ENCODE assay signal across 8 cellular contexts in the genomic region with DNA sequence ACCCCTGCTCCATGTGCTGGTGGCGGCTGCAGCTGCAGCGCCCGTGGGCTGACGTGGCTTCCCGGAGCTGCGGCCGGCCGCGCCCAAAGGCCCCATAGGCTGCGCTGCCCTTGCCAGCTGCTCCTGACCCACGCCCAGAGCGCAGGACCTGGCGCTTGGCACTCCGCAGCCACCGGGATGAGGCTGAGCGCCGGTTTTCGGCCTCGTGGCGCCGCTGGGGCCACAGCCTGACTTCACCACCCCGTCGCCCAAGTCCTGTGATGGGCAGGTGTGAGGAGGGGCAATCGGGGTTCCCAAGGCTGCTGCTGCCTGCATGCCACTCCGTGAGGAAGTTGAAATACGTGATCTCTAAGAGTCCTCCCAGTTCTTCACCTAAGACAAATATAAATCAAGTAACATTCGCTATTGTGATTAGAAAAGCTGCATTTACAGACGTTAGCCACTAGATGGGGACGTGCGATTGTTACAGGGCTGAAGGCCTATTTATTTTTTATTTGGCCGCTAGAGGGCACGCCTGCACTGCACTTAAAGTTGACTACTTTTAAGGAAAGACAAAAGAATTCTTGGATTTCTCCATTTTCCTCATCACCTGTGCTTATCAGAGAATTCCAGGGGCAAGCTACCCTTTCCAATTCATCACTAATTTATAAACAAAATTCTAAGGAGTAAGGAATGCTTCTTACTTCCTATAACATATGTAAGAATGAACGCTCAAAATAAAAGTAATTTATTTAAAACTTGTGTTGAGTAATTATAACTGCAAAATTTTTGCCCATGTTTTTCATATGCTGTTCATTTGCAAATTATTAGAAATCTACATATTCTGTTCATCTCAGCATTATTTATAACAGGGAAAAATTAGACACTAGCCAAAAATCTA. TPM values are rescaled to one million over a fixed set of nuclear protein-coding genes. Genes with fewer than 3 reads are reported as not detected.
DNase-seq lines count a peak whose midpoint lies in the region; ATAC-seq and TF ChIP-seq lines count a peak whose summit lies in the region.
"Not testable (repeated sequence)": the region's sequence is repeated elsewhere in the genome, so short reads cannot be mapped to it uniquely, and the experiment has no call there.

No MANE protein-coding gene starts in this region.

- not testable (repeated sequence) for H4K20me1 ChIP-seq in neural cell (ENCODE audit: insufficient read depth)

- not testable (repeated sequence) for TF ChIP-seq EP300 in neural cell (conservative IDR thresholded peaks at IDR 0.05; ENCODE audit: poor library complexity, severe bottlenecking)

- DNase-seq in CD4-positive, alpha-beta memory T cell, result peak; percentile 84
- peak; percentile 10 for DNase-seq in HPDE6-E6E7 (ENCODE audit: extremely low spot score)
- peak; percentile 88 for DNase-seq in astrocyte of the spinal cord (ENCODE audit: low read depth, low spot score)
- peak; percentile 67 for DNase-seq in Right ventricle myocardium superior
- peak; percentile 28 to 43 for DNase-seq in stimulated activated CD8-positive, alpha-beta memory T cell treated with anti-CD3 and anti-CD28 coated beads, Interleukin-2, amount 100 ng/mL, for 48 hours (ENCODE audit: low read depth in 2 of 2)

- not testable (repeated sequence) for H3K9me2 ChIP-seq in neural cell (ENCODE audit: insufficient read depth, low read length)

- ATAC-seq in GM21423 (IDR thresholded peaks at IDR 0.05; ENCODE audit: unreplicated experiment) (peak; percentile 70), Right ventricle myocardium superior (ENCODE audit: poor library complexity) (peak; percentile 95)

- not testable (repeated sequence) for H3K9me3 Mint-ChIP-seq in CD4-positive, alpha-beta memory T cell

- TF ChIP-seq CTCF in WI38 (IDR thresholded peaks at IDR 0.05; ENCODE audit: low read depth, low read length) (peak; percentile 75), astrocyte of the spinal cord (IDR thresholded peaks at IDR 0.05; ENCODE audit: low read depth, low read length) (peak; percentile 78), neural cell (IDR thresholded peaks at IDR 0.05; ENCODE audit: poor library complexity, severe bottlenecking) (peak; percentile 99)

- peaks cover 0 to 12% (median 4%) of the 10 kb centered on the region in 4 donors for H3K4me1 Mint-ChIP-seq in CD4-positive, alpha-beta memory T cell

- peak overlapping the region; percentile 75 for H3K27ac ChIP-seq in CD4-positive, alpha-beta memory T cell (ENCODE audit: low read depth, low read length)
- peak overlapping the region; percentile 92 for H3K27ac ChIP-seq in neural cell (ENCODE audit: low read length)

- intact Hi-C loops in CD4-positive, alpha-beta memory T cell (cut with micrococcal nuclease), result loop anchor here (1.0 kb wide), 2 partner anchors 74 to 795 kb away; a partner anchor contains a TSS
- intact Hi-C loops in Right ventricle myocardium superior (cut with DNase I), result loop anchor here (10.0 kb wide), 1 partner anchor 104 kb away; no protein-coding TSS in a partner anchor

- peak overlapping the region; percentile 75 to 97 (median 82) for H3K27ac Mint-ChIP-seq in CD4-positive, alpha-beta memory T cell

- POLR2A ChIA-PET in CD4-positive, alpha-beta memory T cell (lab: Charles Lee; ENCODE audit: partially characterized antibody), result interaction anchor here (0.7 to 2.9 kb wide), 9 partner anchors 52 to 127 kb away, joined by 3 to 61 read pairs (median 11); a partner anchor contains a TSS

- in situ Hi-C loops in astrocyte of the spinal cord (cut with HindIII; ENCODE audit: low sequenced_read_pairs), result not testable (repeated sequence)

- H3K9me3 ChIP-seq in CD4-positive, alpha-beta memory T cell (ENCODE audit: control insufficient read depth in 1 of 2, low read length in 2 of 2); neural cell (ENCODE audit: low read length): not testable (repeated sequence)

- peak; percentile 96 for TF ChIP-seq RAD21 in neural cell (conservative IDR thresholded peaks at IDR 0.05)

- not testable (repeated sequence) for H3K27me3 Mint-ChIP-seq in CD4-positive, alpha-beta memory T cell

- not testable (repeated sequence) for H3K36me3 Mint-ChIP-seq in CD4-positive, alpha-beta memory T cell

- H3K4me3 ChIP-seq in CD4-positive, alpha-beta memory T cell (ENCODE audit: low read length in 2 of 2), result peak overlapping the region; percentile 29 to 73
- peak overlapping the region; percentile 67 for H3K4me3 ChIP-seq in WI38 (ENCODE audit: low read depth, low read length)
- H3K4me3 ChIP-seq in astrocyte of the spinal cord (ENCODE audit: low read depth, low read length), result peak overlapping the region; percentile 49
- peak overlapping the region; percentile 70 for H3K4me3 ChIP-seq in neural cell (ENCODE audit: low read length)

- peak overlapping the region; percentile 68 for H2AFZ ChIP-seq in neural cell (ENCODE audit: low read depth, low read length)

- H3K27me3 ChIP-seq in CD4-positive, alpha-beta memory T cell (ENCODE audit: insufficient read depth, low read length); neural cell (ENCODE audit: insufficient read depth, low read depth, low read length): not testable (repeated sequence)

- peak overlapping the region; percentile 65 for H3K4me2 ChIP-seq in neural cell (ENCODE audit: low read length)

- H3K4me1 ChIP-seq in CD4-positive, alpha-beta memory T cell (ENCODE audit: insufficient read depth, low read length), result not testable (repeated sequence)

- H3K36me3 ChIP-seq in CD4-positive, alpha-beta memory T cell (ENCODE audit: insufficient read depth, low read length); neural cell (ENCODE audit: insufficient read depth, low read length): not testable (repeated sequence)

- peak overlapping the region; percentile 90 for H3K9ac ChIP-seq in neural cell (ENCODE audit: low read length)

- peak overlapping the region; percentile 83 to 95 (median 88) for H3K4me3 Mint-ChIP-seq in CD4-positive, alpha-beta memory T cell

- not testable (repeated sequence) for H3F3A ChIP-seq in neural cell (ENCODE audit: insufficient read depth, low read length, poor library complexity, severe bottlenecking)

- CTCF ChIA-PET in CD4-positive, alpha-beta memory T cell (lab: Charles Lee; ENCODE audit: partially characterized antibody), result interaction anchor here (0.8 to 4.6 kb wide), 19 partner anchors 54 to 216 kb away, joined by 3 to 157 read pairs (median 5); a partner anchor contains a TSS

- not testable (repeated sequence) for H3K79me2 ChIP-seq in neural cell (replicated peaks; ENCODE audit: insufficient read depth, low read length)

TF ChIP-seq in neural cell, 6 proteins besides CTCF, POLR2A, EP300 and RAD21:
- TF ChIP-seq SMC3 (conservative IDR thresholded peaks at IDR 0.05; ENCODE audit: poor library complexity) (peak; percentile 96), POLR2AphosphoS5 (IDR thresholded peaks at IDR 0.05) (peak; percentile 31), MXI1 (conservative IDR thresholded peaks at IDR 0.05; ENCODE audit: poor library complexity, severe bottlenecking) (peak; percentile 67)

RNA-seq across cellular contexts. Expression of a gene that starts 1.1 kb away (rescaled TPM):
- 10 to 100 TPM; 76.6 to 82.0 TPM for total RNA-seq in CD4-positive, alpha-beta memory T cell
- 10 to 100 TPM in 1 of 2 donors, 1 to 10 TPM in 1; 6.4 to 32.0 TPM for polyA plus RNA-seq in CD4-positive, alpha-beta memory T cell
- total RNA-seq in Right ventricle myocardium superior, result 2.6 TPM
- 63.5 and 166 TPM in 2 replicates for polyA plus RNA-seq in neural cell
- polyA minus RNA-seq in neural cell, result 530 and 596 TPM in 2 replicates

RNA-seq across cellular contexts. Expression of a gene that starts 55.1 kb away (rescaled TPM):
- total RNA-seq in CD4-positive, alpha-beta memory T cell, result 100 to 1,000 TPM; 118 to 120 TPM
- polyA plus RNA-seq in CD4-positive, alpha-beta memory T cell, result 100 to 1,000 TPM; 339 to 387 TPM
- total RNA-seq in Right ventricle myocardium superior, result 1,337 TPM
- polyA plus RNA-seq in neural cell, result 616 and 636 TPM in 2 replicates
- polyA minus RNA-seq in neural cell, result 132 and 134 TPM in 2 replicates

Comparison
In these comparisons a context has a peak if more than half of its experiments do, and no peak if none do; other contexts are left out.
1. Peak in every context shown above with its lines: DNase-seq, ATAC-seq, H3K4me3 ChIP-seq and H3K27ac ChIP-seq.
2. DNase-seq: peak in every context shown above with its lines; median percentile 88 in astrocyte of the spinal cord; 84 in CD4-positive, alpha-beta memory T cell; 67 in Right ventricle myocardium superior; 36 in stimulated activated CD8-positive, alpha-beta memory T cell treated with anti-CD3 and anti-CD28 coated beads, Interleukin-2, amount 100 ng/mL, for 48 hours; 10 in HPDE6-E6E7.
3. RNA of a gene that starts 1.1 kb away (total RNA-seq): 76.6 to 82.0 TPM in CD4-positive, alpha-beta memory T cell; 2.6 TPM in Right ventricle myocardium superior (single experiment); every median in the first group is over 10 times any median in the second.
4. RNA of a gene that starts 55.1 kb away (total RNA-seq): 1,337 TPM in Right ventricle myocardium superior (single experiment); 118 to 120 TPM in CD4-positive, alpha-beta memory T cell; every median in the first group is over 10 times any median in the second.